Comparison of ENCODE assay signal across 9 cellular contexts in genomic region chr21:39003982-39004775, GRCh38.
DNase-seq lines count a peak whose midpoint lies in the region; TF ChIP-seq lines count a peak whose summit lies in the region.
"Had no signal": no experiment of that assay in that cellular context is flagged by ENCODE, and none has a peak within 500 bp of the region (broad histone marks: within the 10 kb centered on the region; RNA-seq: fewer than 3 reads in every experiment).

No MANE protein-coding gene starts in this region.

- H3K27me3 ChIP-seq in adrenal gland (no peaks in the 10 kb centered on the region), tibial artery (no peaks in the 10 kb centered on the region), HAP-1 (ENCODE audit: low read depth) (no peaks in the 10 kb centered on the region)
- H3K27me3 ChIP-seq: BE2C had no signal

- H3K27ac ChIP-seq in adrenal gland (peak overlapping the region in 4 of 5 donors; percentile 7 to 90 (median 63)), tibial artery (peak overlapping the region; percentile 75 to 81)

- H3K27ac Mint-ChIP-seq in T-helper 1 cell treated with Interleukin-12 subunit alpha and Interleukin-12 subunit beta and Interleukin-4 antibody, amounts not matched to agents 30 μg/mL and 1 μg/mL, for 36 hours = peak overlapping the region; percentile 94

- TF ChIP-seq CTCF in adrenal gland (IDR thresholded peaks at IDR 0.05) (no peak), tibial artery (IDR thresholded peaks at IDR 0.05) (no peak)

- H3K4me3 ChIP-seq in adrenal gland = no peak overlapping the region
- no peak overlapping the region for H3K4me3 ChIP-seq in tibial artery
- no peak overlapping the region for H3K4me3 ChIP-seq in HAP-1

- 42 to 48% (median 45%) methylated on average over 12 of the region's 12 CpGs for WGBS in adrenal gland, 4 donors

- no peak for TF ChIP-seq POLR2A in adrenal gland (IDR thresholded peaks at IDR 0.05)

- H3K4me3 Mint-ChIP-seq in T-helper 1 cell treated with Interleukin-12 subunit alpha and Interleukin-12 subunit beta and Interleukin-4 antibody, amounts not matched to agents 30 μg/mL and 1 μg/mL, for 36 hours = no peak overlapping the region

- peaks cover 38% of the 10 kb centered on the region for H3K4me1 Mint-ChIP-seq in T-helper 1 cell treated with Interleukin-12 subunit alpha and Interleukin-12 subunit beta and Interleukin-4 antibody, amounts not matched to agents 30 μg/mL and 1 μg/mL, for 36 hours (ENCODE audit: low read depth)

- H3K4me1 ChIP-seq in adrenal gland (replicated peaks in 1 of 2) = peaks cover 13 to 45% of the 10 kb centered on the region in 2 donors
- H3K4me1 ChIP-seq in tibial artery = peaks cover 0 to 39% (median 29%) of the 10 kb centered on the region in 4 donors
- no peaks in the 10 kb centered on the region for H3K4me1 ChIP-seq in HAP-1

- intact Hi-C loops in adrenal gland (cut with DNase I) (loop anchor here in 1 of 2 donors (10.0 kb wide), 1 partner anchor 199 kb away; the partner anchor contains the start of gene ETS2), tibial artery (cut with DNase I; ENCODE audit: low total_unique reads) (no loop called here)

- in situ Hi-C loops in HAP-1 (cut with MboI; ENCODE audit: low sequenced_read_pairs) = no loop called here

- H3K9me3 Mint-ChIP-seq in T-helper 1 cell treated with Interleukin-12 subunit alpha and Interleukin-12 subunit beta and Interleukin-4 antibody, amounts not matched to agents 30 μg/mL and 1 μg/mL, for 36 hours = no peaks in the 10 kb centered on the region

- H3K27me3 Mint-ChIP-seq in T-helper 1 cell treated with Interleukin-12 subunit alpha and Interleukin-12 subunit beta and Interleukin-4 antibody, amounts not matched to agents 30 μg/mL and 1 μg/mL, for 36 hours (ENCODE audit: low read depth) = no peaks in the 10 kb centered on the region

- no peaks in the 10 kb centered on the region for H3K36me3 ChIP-seq in adrenal gland (replicated peaks in 1 of 2)
- no peaks in the 10 kb centered on the region for H3K36me3 ChIP-seq in tibial artery
- no peaks in the 10 kb centered on the region for H3K36me3 ChIP-seq in HAP-1 (replicated peaks)
- H3K36me3 ChIP-seq: BE2C had no signal

- no peaks in the 10 kb centered on the region for H3K9me3 ChIP-seq in adrenal gland (replicated peaks in 1 of 3)
- H3K9me3 ChIP-seq in tibial artery = peaks cover 0 to 16% (median 0%) of the 10 kb centered on the region in 3 donors
- no peaks in the 10 kb centered on the region for H3K9me3 ChIP-seq in HAP-1
- H3K9me3 ChIP-seq: BE2C had no signal

- no peaks in the 10 kb centered on the region for H3K36me3 Mint-ChIP-seq in T-helper 1 cell treated with Interleukin-12 subunit alpha and Interleukin-12 subunit beta and Interleukin-4 antibody, amounts not matched to agents 30 μg/mL and 1 μg/mL, for 36 hours (ENCODE audit: low read depth)

- DNase-seq in T-helper 1 cell = no peak
- DNase-seq in adrenal gland = peak in 2 of 7 donors; percentile 17 to 66
- DNase-seq in left kidney (ENCODE audit: low read depth, low spot score) = peak; percentile 28
- DNase-seq in tibial artery = no peak
- DNase-seq in NCI-H510A (lab: John Stamatoyannopoulos, UW) = no peak
- DNase-seq in NCI-H1048 (lab: John Stamatoyannopoulos, UW) = no peak
- DNase-seq in HAP-1 (ENCODE audit: low spot score in 2 of 2) = no peak
- DNase-seq: BE2C had no signal
